Comparison of ENCODE assay signal across 23 cellular contexts in the genomic region with DNA sequence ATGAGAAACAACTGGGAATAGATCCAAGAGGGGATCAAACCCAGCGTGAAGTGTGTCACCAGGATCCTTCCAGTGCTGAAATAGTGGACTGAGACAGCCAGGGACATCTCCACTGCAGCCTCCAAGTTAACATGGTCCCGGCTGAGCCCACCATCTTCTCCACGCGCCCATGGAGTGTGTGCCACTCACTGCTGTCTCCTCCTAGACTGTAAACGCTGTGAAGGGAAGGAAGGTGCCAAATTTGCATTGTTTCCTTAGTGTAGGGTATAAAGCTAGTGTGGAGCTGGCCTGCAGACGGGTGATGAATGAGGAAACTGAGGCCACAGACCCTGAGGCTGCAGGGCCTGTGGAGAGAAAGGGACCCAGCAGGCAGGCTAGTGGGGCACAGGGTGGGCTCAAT.
"Had no signal": no experiment of that assay in that cellular context is flagged by ENCODE, and none has a peak within 500 bp of the region (broad histone marks: within the 10 kb centered on the region; RNA-seq: fewer than 3 reads in every experiment).

No MANE protein-coding gene starts in this region.

- H3K36me3 ChIP-seq: brain microvascular endothelial cell, transverse colon had no signal

- H3K9me3 Mint-ChIP-seq: activated naive CD4-positive, alpha-beta T cell treated with anti-CD3 and anti-CD28 coated beads, Interleukin-2, amount 10 ng/mL, durations not matched to agents 7 days and 5 days; activated naive CD8-positive, alpha-beta T cell treated with anti-CD3 and anti-CD28 coated beads, Interleukin-2, amount 10 ng/mL, durations not matched to agents 7 days and 5 days; activated T-helper 1 cell treated with anti-CD3 and anti-CD28 coated beads, Interleukin-12 subunit alpha, Interleukin-12 subunit beta, Interleukin-2, Interleukin-4 antibody, amounts not matched to agents 30 ng/mL and 10 ng/mL and 1 ng/mL, durations not matched to agents 14 hours and 24 hours and 36 hours; mesothelial cell of epicardium had no signal

- H3K27ac ChIP-seq: brain microvascular endothelial cell, epithelial cell of prostate, parathyroid adenoma, psoas muscle, SK-N-MC, transverse colon, VCaP had no signal

- H3K4me1 ChIP-seq: parathyroid adenoma, transverse colon had no signal

- DNase-seq: activated CD4-positive, alpha-beta T cell treated with anti-CD3 and anti-CD28 coated beads for 4 hours; activated CD4-positive, alpha-beta T cell treated with anti-CD3 and anti-CD28 coated beads, Interleukin-2, amount 50 U/mL, for 4 hours; activated effector memory CD4-positive, alpha-beta T cell treated with anti-CD3 and anti-CD28 coated beads, Interleukin-2, amount 50 U/mL, for 16 hours; activated naive CD4-positive, alpha-beta T cell treated with anti-CD3 and anti-CD28 coated beads, Interleukin-2, amount 10 ng/mL, durations not matched to agents 7 days and 5 days; activated naive CD8-positive, alpha-beta T cell treated with anti-CD3 and anti-CD28 coated beads, Interleukin-2, amount 10 ng/mL, durations not matched to agents 7 days and 5 days; activated T-cell treated with anti-CD3 and anti-CD28 coated beads, Interleukin-2, amount 50 U/mL, for 1 hour; brain microvascular endothelial cell; effector CD4-positive, alpha-beta T cell; mammary epithelial cell; naive thymus-derived CD4-positive, alpha-beta T cell; nucleus accumbens; psoas muscle; stimulated activated CD4-positive, alpha-beta T cell treated with anti-CD3 and anti-CD28 coated beads, Interleukin-15, amount 100 ng/mL, for 24 hours; stimulated activated naive CD4-positive, alpha-beta T cell; T-helper 9 cell; transverse colon had no signal

- H3K4me3 ChIP-seq: psoas muscle, SK-N-MC, smooth muscle cell, transverse colon had no signal

- H3K9ac ChIP-seq: parathyroid adenoma had no signal

- H3K36me3 Mint-ChIP-seq: activated naive CD4-positive, alpha-beta T cell treated with anti-CD3 and anti-CD28 coated beads, Interleukin-2, amount 10 ng/mL, durations not matched to agents 7 days and 5 days; activated naive CD8-positive, alpha-beta T cell treated with anti-CD3 and anti-CD28 coated beads, Interleukin-2, amount 10 ng/mL, durations not matched to agents 7 days and 5 days; mesothelial cell of epicardium; naive thymus-derived CD4-positive, alpha-beta T cell had no signal

- H3K4me1 Mint-ChIP-seq: activated naive CD4-positive, alpha-beta T cell treated with anti-CD3 and anti-CD28 coated beads, Interleukin-2, amount 10 ng/mL, durations not matched to agents 7 days and 5 days; activated naive CD8-positive, alpha-beta T cell treated with anti-CD3 and anti-CD28 coated beads, Interleukin-2, amount 10 ng/mL, durations not matched to agents 7 days and 5 days; mesothelial cell of epicardium had no signal

- H3K79me2 ChIP-seq: parathyroid adenoma had no signal

- H3K27ac Mint-ChIP-seq: activated naive CD4-positive, alpha-beta T cell treated with anti-CD3 and anti-CD28 coated beads, Interleukin-2, amount 10 ng/mL, durations not matched to agents 7 days and 5 days; activated naive CD8-positive, alpha-beta T cell treated with anti-CD3 and anti-CD28 coated beads, Interleukin-2, amount 10 ng/mL, durations not matched to agents 7 days and 5 days; activated T-helper 1 cell treated with anti-CD3 and anti-CD28 coated beads, Interleukin-12 subunit alpha, Interleukin-12 subunit beta, Interleukin-2, Interleukin-4 antibody, amounts not matched to agents 30 ng/mL and 10 ng/mL and 1 ng/mL, durations not matched to agents 14 hours and 24 hours and 36 hours; mesothelial cell of epicardium; naive thymus-derived CD4-positive, alpha-beta T cell had no signal

- H3K4me3 Mint-ChIP-seq: activated naive CD4-positive, alpha-beta T cell treated with anti-CD3 and anti-CD28 coated beads, Interleukin-2, amount 10 ng/mL, durations not matched to agents 7 days and 5 days; activated naive CD8-positive, alpha-beta T cell treated with anti-CD3 and anti-CD28 coated beads, Interleukin-2, amount 10 ng/mL, durations not matched to agents 7 days and 5 days; activated T-helper 1 cell treated with anti-CD3 and anti-CD28 coated beads, Interleukin-12 subunit alpha, Interleukin-12 subunit beta, Interleukin-2, Interleukin-4 antibody, amounts not matched to agents 30 ng/mL and 10 ng/mL and 1 ng/mL, durations not matched to agents 14 hours and 24 hours and 36 hours; mesothelial cell of epicardium; naive thymus-derived CD4-positive, alpha-beta T cell had no signal

- H3K27me3 ChIP-seq: brain microvascular endothelial cell, transverse colon had no signal

- ATAC-seq: naive thymus-derived CD4-positive, alpha-beta T cell had no signal

- H2AFZ ChIP-seq: parathyroid adenoma had no signal

- H3K9me3 ChIP-seq: psoas muscle, transverse colon had no signal

- H3K4me2 ChIP-seq: smooth muscle cell had no signal
